ENCODE assay signal across 8 cellular contexts in the genomic region with DNA sequence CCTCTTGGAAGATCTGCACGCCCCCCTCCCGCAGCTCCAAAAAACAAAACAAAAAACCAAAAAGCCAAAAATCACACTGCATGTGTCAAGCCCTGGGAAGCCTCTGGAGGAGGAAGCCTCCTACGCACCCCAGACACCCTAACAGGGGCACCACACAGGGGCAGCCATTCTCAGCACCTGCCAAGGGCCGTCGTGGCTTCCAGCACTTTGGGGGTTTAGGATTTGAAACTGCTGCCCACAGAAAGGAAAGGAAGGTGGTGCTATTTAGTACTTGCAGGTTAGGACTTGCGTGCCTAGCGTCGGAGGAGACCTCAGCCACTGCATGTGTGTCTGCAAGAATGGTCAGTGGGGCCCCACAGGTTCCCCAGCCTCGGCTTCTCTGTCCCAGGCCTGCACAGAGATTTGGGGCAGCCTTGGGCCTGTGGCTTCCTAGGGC. TPM values are rescaled to one million over a fixed set of nuclear protein-coding genes. Genes with fewer than 3 reads are reported as not detected.
DNase-seq lines count a peak whose midpoint lies in the region; ATAC-seq and TF ChIP-seq lines count a peak whose summit lies in the region.

No MANE protein-coding gene starts in this region.

- H3K4me3 ChIP-seq in mammary epithelial cell (replicated peaks in 1 of 3; ENCODE audit: insufficient read depth in 1 of 3, low read depth in 2 of 3, low read length in 3 of 3) = no peak overlapping the region
- no peak overlapping the region for H3K4me3 ChIP-seq in tibial artery

- no peaks in the 10 kb centered on the region for H4K20me1 ChIP-seq in mammary epithelial cell (ENCODE audit: insufficient read depth, low read length)

- CTCF ChIA-PET in mammary epithelial cell (lab: Charles Lee; ENCODE audit: low non-redundant PET) = no interaction called here
- CTCF ChIA-PET in MCF 10A (lab: Yijun Ruan, JAX) = interaction anchor here (0.6 to 1.3 kb wide), 6 partner anchors 8 to 127 kb away, joined by 3 to 6 read pairs (median 3); no protein-coding TSS in a partner anchor

- H3K4me1 ChIP-seq in mammary epithelial cell (ENCODE audit: insufficient read depth, low read length) (peaks cover 12% of the 10 kb centered on the region), tibial artery (no peaks in the 10 kb centered on the region)

- in situ Hi-C loops in mammary epithelial cell (cut with MboI; ENCODE audit: low sequenced_read_pairs in 2 of 2) = no loop called here

- H3K27me3 ChIP-seq in mammary epithelial cell (ENCODE audit: insufficient read depth, low read length) (no peaks in the 10 kb centered on the region), tibial artery (peaks cover 0 to 7% of the 10 kb centered on the region in 2 donors)

- no peaks in the 10 kb centered on the region for H3K9me3 Mint-ChIP-seq in MCF 10A (ENCODE audit: unreplicated experiment)

- peaks cover 23% of the 10 kb centered on the region for H3K27me3 Mint-ChIP-seq in MCF 10A (ENCODE audit: insufficient read depth, unreplicated experiment)

- intact Hi-C loops in mammary epithelial cell (cut with micrococcal nuclease) (loop anchor here (2.0 kb wide), 1 partner anchor 23 kb away; no protein-coding TSS in a partner anchor), MCF 10A (cut with micrococcal nuclease) (no loop called here), tibial artery (cut with DNase I; ENCODE audit: low total_unique reads) (no loop called here)

- BruUV-seq in mammary epithelial cell (replicated peaks; lab: Mats Ljungman, UMichigan) (no TSS peak), MCF 10A (replicated peaks; lab: Mats Ljungman, UMichigan) (no TSS peak)

- no peaks in the 10 kb centered on the region for H3K36me3 Mint-ChIP-seq in MCF 10A (ENCODE audit: insufficient read depth, unreplicated experiment)

- no peak overlapping the region for H3K9ac ChIP-seq in mammary epithelial cell (ENCODE audit: insufficient read depth, low read length)

- peak; percentile 19 for DNase-seq in mammary epithelial cell
- no peak for DNase-seq in MCF 10A (ENCODE audit: unreplicated experiment)
- peak; percentile 73 for DNase-seq in activated CD8-positive, alpha-beta memory T cell treated with anti-CD3 and anti-CD28 coated beads, Interleukin-2, amount 50 U/mL, for 48 hours
- peak; percentile 7 to 28 for DNase-seq in tibial artery
- no peak for DNase-seq in putamen (ENCODE audit: low spot score)
- no peak for DNase-seq in HUDEP-2 (lab: John Stamatoyannopoulos, UW; ENCODE audit: unreplicated experiment in 76 of 76)
- no peak for DNase-seq in NCI-H1048 (lab: John Stamatoyannopoulos, UW)

- H3K27ac Mint-ChIP-seq in MCF 10A (ENCODE audit: low read depth, unreplicated experiment) = no peak overlapping the region

- H3K36me3 ChIP-seq in mammary epithelial cell (ENCODE audit: insufficient read depth, low read length) (no peaks in the 10 kb centered on the region), tibial artery (no peaks in the 10 kb centered on the region)

- dilution Hi-C loops in mammary epithelial cell (cut with HindIII; ENCODE audit: low sequenced_read_pairs) = no loop called here

- H3K9me3 ChIP-seq in mammary epithelial cell (replicated peaks; ENCODE audit: insufficient read depth, low read length) (no peaks in the 10 kb centered on the region), tibial artery (no peaks in the 10 kb centered on the region)

- H2AFZ ChIP-seq in mammary epithelial cell (ENCODE audit: low read depth, low read length) = peak overlapping the region; percentile 60

- no peak overlapping the region for H3K4me3 Mint-ChIP-seq in MCF 10A (ENCODE audit: unreplicated experiment)

- H3K4me2 ChIP-seq in mammary epithelial cell (ENCODE audit: insufficient read depth, low read depth, low read length) = peak overlapping the region; percentile 2

- no peaks in the 10 kb centered on the region for H3K4me1 Mint-ChIP-seq in MCF 10A (ENCODE audit: insufficient read depth, unreplicated experiment)

- ATAC-seq in HG02938 (IDR thresholded peaks at IDR 0.05; ENCODE audit: unreplicated experiment) = peak; percentile 32

- 30% methylated on average over 3 of the region's 9 CpGs for WGBS in mammary epithelial cell (ENCODE audit: low coverage, missing lambda C conversion rate)

- TF ChIP-seq CTCF in mammary epithelial cell (conservative IDR thresholded peaks at IDR 0.05 in 1 of 2, IDR thresholded peaks at IDR 0.05 in 1 of 2; ENCODE audit: extremely low read depth in 1 of 2, insufficient read depth in 1 of 2, low read depth in 1 of 2, low read length in 2 of 2) = no peak
- no peak for TF ChIP-seq CTCF in MCF 10A (IDR thresholded peaks at IDR 0.05; ENCODE audit: unreplicated experiment)
- TF ChIP-seq CTCF in tibial artery (IDR thresholded peaks at IDR 0.05) = no peak

- POLR2A ChIA-PET in MCF 10A (lab: Yijun Ruan, JAX) = no interaction called here

- H3K27ac ChIP-seq in mammary epithelial cell (ENCODE audit: insufficient read depth, low read depth, low read length) = no peak overlapping the region
- no peak overlapping the region for H3K27ac ChIP-seq in tibial artery

- no peaks in the 10 kb centered on the region for H3K79me2 ChIP-seq in mammary epithelial cell (ENCODE audit: insufficient read depth, low read length)

RNA-seq across cellular contexts. Expression of a gene that starts 0.4 kb away (rescaled TPM):
- total RNA-seq in mammary epithelial cell (not detected), MCF 10A (2022) (not detected in 2 replicates)
- not detected for polyA plus RNA-seq in mammary epithelial cell
- not detected for polyA minus RNA-seq in mammary epithelial cell

Comparison
In these comparisons a context has a peak if more than half of its experiments do, and no peak if none do; other contexts are left out.
1. DNase-seq: peak in mammary epithelial cell (single experiment), activated CD8-positive, alpha-beta memory T cell treated with anti-CD3 and anti-CD28 coated beads, Interleukin-2, amount 50 U/mL, for 48 hours (single experiment) and tibial artery (2 of 2); none in MCF 10A (single experiment), putamen (single experiment), HUDEP-2 (0 of 76) and NCI-H1048 (single experiment).